In genomic region chr11:72039108-72039850, GRCh38 we compare ENCODE assay signal across 9 cellular contexts. TPM values are rescaled to one million over a fixed set of nuclear protein-coding genes. Genes with fewer than 3 reads are reported as not detected.
DNase-seq lines count a peak whose midpoint lies in the region; ATAC-seq, FAIRE-seq and TF ChIP-seq lines count a peak whose summit lies in the region.
"Had no signal": no experiment of that assay in that cellular context is flagged by ENCODE, and none has a peak within 500 bp of the region (broad histone marks: within the 10 kb centered on the region; RNA-seq: fewer than 3 reads in every experiment).

No MANE protein-coding gene starts in this region.

- H4K20me1 ChIP-seq in OCI-LY1 (ENCODE audit: insufficient read depth, low read length): no peaks in the 10 kb centered on the region

- no peaks in the 10 kb centered on the region for H3F3A ChIP-seq in OCI-LY1 (ENCODE audit: insufficient read depth, low read length)

- H3K27ac Mint-ChIP-seq in CD4-positive, CD25-positive, alpha-beta regulatory T cell: no peak overlapping the region
- H3K27ac Mint-ChIP-seq in natural killer cell treated with Interleukin-12 subunit alpha and Interleukin-12 subunit beta and Interleukin-15 and Interleukin-18, amount 100 ng/mL, for 72 hours: no peak overlapping the region
- H3K27ac Mint-ChIP-seq: activated naive CD8-positive, alpha-beta T cell treated with anti-CD3 and anti-CD28 coated beads, Interleukin-2, amount 10 ng/mL, durations not matched to agents 7 days and 5 days had no signal

- peaks cover 11% of the 10 kb centered on the region for H3K36me3 Mint-ChIP-seq in CD4-positive, CD25-positive, alpha-beta regulatory T cell
- no peaks in the 10 kb centered on the region for H3K36me3 Mint-ChIP-seq in natural killer cell treated with Interleukin-12 subunit alpha and Interleukin-12 subunit beta and Interleukin-15 and Interleukin-18, amount 100 ng/mL, for 72 hours

- H3K36me3 ChIP-seq in CD4-positive, CD25-positive, alpha-beta regulatory T cell (ENCODE audit: control insufficient read depth, insufficient read depth, low read length): peaks cover 9% of the 10 kb centered on the region
- H3K36me3 ChIP-seq in OCI-LY1 (ENCODE audit: insufficient read depth, low read length) (peaks cover 21% of the 10 kb centered on the region; the same call in 1 of the 2 replicates), pancreas (peaks cover 4 to 6% (median 5%) of the 10 kb centered on the region in 3 donors)

- peaks cover 21 to 57% (median 43%) of the 10 kb centered on the region in 4 donors for H3K4me1 Mint-ChIP-seq in CD4-positive, CD25-positive, alpha-beta regulatory T cell
- peaks cover 10 to 44% of the 10 kb centered on the region in 2 donors for H3K4me1 Mint-ChIP-seq in natural killer cell treated with Interleukin-12 subunit alpha and Interleukin-12 subunit beta and Interleukin-15 and Interleukin-18, amount 100 ng/mL, for 72 hours (ENCODE audit: low read depth in 2 of 2)

- no peak overlapping the region for H2AFZ ChIP-seq in OCI-LY1 (ENCODE audit: low read length)

- H3K27me3 ChIP-seq in CD4-positive, CD25-positive, alpha-beta regulatory T cell (ENCODE audit: control insufficient read depth, insufficient read depth, low read length): no peaks in the 10 kb centered on the region
- no peaks in the 10 kb centered on the region for H3K27me3 ChIP-seq in OCI-LY1 (ENCODE audit: insufficient read depth, low read length)
- no peaks in the 10 kb centered on the region for H3K27me3 ChIP-seq in pancreas

- H3K9me3 ChIP-seq in CD4-positive, CD25-positive, alpha-beta regulatory T cell (ENCODE audit: control insufficient read depth in 2 of 2, low read length in 2 of 2): no peaks in the 10 kb centered on the region
- no peaks in the 10 kb centered on the region for H3K9me3 ChIP-seq in OCI-LY1 (ENCODE audit: low read length)
- H3K9me3 ChIP-seq in pancreas: no peaks in the 10 kb centered on the region

- no peaks in the 10 kb centered on the region for H3K9me3 Mint-ChIP-seq in CD4-positive, CD25-positive, alpha-beta regulatory T cell
- no peaks in the 10 kb centered on the region for H3K9me3 Mint-ChIP-seq in natural killer cell treated with Interleukin-12 subunit alpha and Interleukin-12 subunit beta and Interleukin-15 and Interleukin-18, amount 100 ng/mL, for 72 hours
- H3K9me3 Mint-ChIP-seq: activated naive CD8-positive, alpha-beta T cell treated with anti-CD3 and anti-CD28 coated beads, Interleukin-2, amount 10 ng/mL, durations not matched to agents 7 days and 5 days had no signal

- 7 to 10% methylated on average over 5 of the region's 5 CpGs for WGBS in pancreas, 2 donors

- DNase-seq in CD4-positive, CD25-positive, alpha-beta regulatory T cell: peak in 1 of 3 donors; percentile 35
- DNase-seq in fibroblast of gingiva (ENCODE audit: low read depth) (peak; percentile 79), pancreas (peak in 5 of 6 donors; percentile 57 to 72 (median 63)), NCI-H526 treated with DMSO at 0.1 percent for 48 hours (lab: John Stamatoyannopoulos, UW) (no peak)
- no peak for DNase-seq in natural killer cell treated with Interleukin-12 subunit alpha and Interleukin-12 subunit beta and Interleukin-15 and Interleukin-18, amount 100 ng/mL, for 72 hours (ENCODE audit: low spot score)
- DNase-seq in stimulated activated CD4-positive, alpha-beta T cell treated with anti-CD3 and anti-CD28 coated beads, Interleukin-12 subunit alpha, Interleukin-12 subunit beta, amount 100 ng/mL, for 4 hours: no peak
- DNase-seq: activated naive CD8-positive, alpha-beta T cell treated with anti-CD3 and anti-CD28 coated beads, Interleukin-2, amount 10 ng/mL, durations not matched to agents 7 days and 5 days had no signal

- no peak overlapping the region for H3K4me3 Mint-ChIP-seq in CD4-positive, CD25-positive, alpha-beta regulatory T cell
- no peak overlapping the region for H3K4me3 Mint-ChIP-seq in natural killer cell treated with Interleukin-12 subunit alpha and Interleukin-12 subunit beta and Interleukin-15 and Interleukin-18, amount 100 ng/mL, for 72 hours
- H3K4me3 Mint-ChIP-seq: activated naive CD8-positive, alpha-beta T cell treated with anti-CD3 and anti-CD28 coated beads, Interleukin-2, amount 10 ng/mL, durations not matched to agents 7 days and 5 days had no signal

- H3K27ac ChIP-seq in CD4-positive, CD25-positive, alpha-beta regulatory T cell (ENCODE audit: insufficient read depth, low read length, poor library complexity, severe bottlenecking): peak overlapping the region; percentile 94
- H3K27ac ChIP-seq in OCI-LY1 (ENCODE audit: low read depth, low read length, poor library complexity, severe bottlenecking) (peak overlapping the region; percentile 92), pancreas (peak overlapping the region; percentile 39 to 98 (median 76))

- peak overlapping the region; percentile 90 for H3K4me3 ChIP-seq in CD4-positive, CD25-positive, alpha-beta regulatory T cell (ENCODE audit: low read depth, low read length)
- peak overlapping the region; percentile 65 for H3K4me3 ChIP-seq in OCI-LY1 (ENCODE audit: low read depth, low read length, poor library complexity, severe bottlenecking)
- H3K4me3 ChIP-seq in pancreas: peak overlapping the region; percentile 15 to 55 (median 40)

- H3K9ac ChIP-seq in OCI-LY1 (ENCODE audit: low read length): peak overlapping the region; percentile 75

- peaks cover 38% of the 10 kb centered on the region for H3K79me2 ChIP-seq in OCI-LY1 (ENCODE audit: insufficient read depth, low read length)

- intact Hi-C loops in pancreas (cut with DNase I): loop anchor here in 1 of 3 donors (5.0 kb wide), 1 partner anchor 48 kb away; no protein-coding TSS in a partner anchor

- TF ChIP-seq CTCF in OCI-LY1 (IDR thresholded peaks at IDR 0.05; ENCODE audit: low read length) (no peak), pancreas (IDR thresholded peaks at IDR 0.05) (no peak)

- H3K4me1 ChIP-seq in CD4-positive, CD25-positive, alpha-beta regulatory T cell (ENCODE audit: control insufficient read depth, insufficient read depth, low read length, poor library complexity, severe bottlenecking): peaks cover 73% of the 10 kb centered on the region
- peaks cover 77% of the 10 kb centered on the region for H3K4me1 ChIP-seq in OCI-LY1 (ENCODE audit: insufficient read depth, low read length, severe bottlenecking)
- peaks cover 34 to 39% (median 37%) of the 10 kb centered on the region in 3 donors for H3K4me1 ChIP-seq in pancreas

- no peaks in the 10 kb centered on the region for H3K27me3 Mint-ChIP-seq in CD4-positive, CD25-positive, alpha-beta regulatory T cell
- no peaks in the 10 kb centered on the region for H3K27me3 Mint-ChIP-seq in natural killer cell treated with Interleukin-12 subunit alpha and Interleukin-12 subunit beta and Interleukin-15 and Interleukin-18, amount 100 ng/mL, for 72 hours
- H3K27me3 Mint-ChIP-seq: activated naive CD8-positive, alpha-beta T cell treated with anti-CD3 and anti-CD28 coated beads, Interleukin-2, amount 10 ng/mL, durations not matched to agents 7 days and 5 days had no signal

- H3K4me2 ChIP-seq in OCI-LY1 (ENCODE audit: low read length): peak overlapping the region; percentile 76

- no peaks in the 10 kb centered on the region for H3K9me2 ChIP-seq in OCI-LY1 (ENCODE audit: low read depth, low read length)

- FAIRE-seq in pancreas (lab: Jason Lieb, UNC): no peak

- no peak for ATAC-seq in CD4-positive, CD25-positive, alpha-beta regulatory T cell (ENCODE audit: low read depth in 2 of 2)
- peak; percentile 6 to 46 (median 28) for ATAC-seq in pancreas
- no peak for ATAC-seq in natural killer cell treated with Interleukin-12 subunit alpha and Interleukin-12 subunit beta and Interleukin-15 and Interleukin-18, amount 100 ng/mL, for 72 hours
- ATAC-seq in GM18867 (IDR thresholded peaks at IDR 0.05; ENCODE audit: unreplicated experiment): no peak

RNA-seq across cellular contexts. Expression of gene IL18BP, which starts 40.6 kb away (rescaled TPM):
- total RNA-seq in CD4-positive, CD25-positive, alpha-beta regulatory T cell: 22.8 TPM
- 10 to 100 TPM; 10.4 to 19.1 (median 12.5) TPM for polyA plus RNA-seq in CD4-positive, CD25-positive, alpha-beta regulatory T cell
- total RNA-seq in pancreas: 1 to 10 TPM; 2.3 to 5.2 (median 3.4) TPM
- polyA plus RNA-seq in pancreas: 1 to 10 TPM; 6.5 to 7.8 TPM
- total RNA-seq in natural killer cell treated with Interleukin-12 subunit alpha and Interleukin-12 subunit beta and Interleukin-15 and Interleukin-18, amount 100 ng/mL, for 72 hours: 10 to 100 TPM; 16.5 to 20.6 TPM

RNA-seq across cellular contexts. Expression of gene NUMA1, which starts 41.1 kb away (rescaled TPM):
- 272 TPM for total RNA-seq in CD4-positive, CD25-positive, alpha-beta regulatory T cell
- polyA plus RNA-seq in CD4-positive, CD25-positive, alpha-beta regulatory T cell: 10 to 100 TPM; 14.0 to 27.2 (median 20.5) TPM
- 100 to 1,000 TPM in 1 of 6 donors, 10 to 100 TPM in 5; 68.8 to 138 (median 96.9) TPM for total RNA-seq in pancreas
- 100 to 1,000 TPM; 185 to 216 TPM for polyA plus RNA-seq in pancreas
- 100 to 1,000 TPM; 181 to 216 TPM for total RNA-seq in natural killer cell treated with Interleukin-12 subunit alpha and Interleukin-12 subunit beta and Interleukin-15 and Interleukin-18, amount 100 ng/mL, for 72 hours

RNA-seq across cellular contexts. Expression of gene LRRC51, which starts 41.4 kb away (rescaled TPM):
- total RNA-seq in CD4-positive, CD25-positive, alpha-beta regulatory T cell: 1.5 TPM
- 1 to 10 TPM; 2.8 to 9.4 (median 6.3) TPM for polyA plus RNA-seq in CD4-positive, CD25-positive, alpha-beta regulatory T cell
- total RNA-seq in pancreas: 1 to 10 TPM; 3.2 to 8.3 (median 4.9) TPM
- polyA plus RNA-seq in pancreas: 1 to 10 TPM; 2.9 to 9.4 TPM
- total RNA-seq in natural killer cell treated with Interleukin-12 subunit alpha and Interleukin-12 subunit beta and Interleukin-15 and Interleukin-18, amount 100 ng/mL, for 72 hours: 1 to 10 TPM; 3.5 to 7.2 TPM

Comparison
In these comparisons a context has a peak if more than half of its experiments do, and no peak if none do; other contexts are left out.
1. ATAC-seq: peak in pancreas (4 of 4); none in CD4-positive, CD25-positive, alpha-beta regulatory T cell (0 of 2), natural killer cell treated with Interleukin-12 subunit alpha and Interleukin-12 subunit beta and Interleukin-15 and Interleukin-18, amount 100 ng/mL, for 72 hours (0 of 2) and GM18867 (single experiment).
2. DNase-seq: peak in fibroblast of gingiva (single experiment) and pancreas (5 of 6); none in NCI-H526 treated with DMSO at 0.1 percent for 48 hours (single experiment), natural killer cell treated with Interleukin-12 subunit alpha and Interleukin-12 subunit beta and Interleukin-15 and Interleukin-18, amount 100 ng/mL, for 72 hours (single experiment) and stimulated activated CD4-positive, alpha-beta T cell treated with anti-CD3 and anti-CD28 coated beads, Interleukin-12 subunit alpha, Interleukin-12 subunit beta, amount 100 ng/mL, for 4 hours (single experiment).
3. Peak in every context shown above with its lines, with median percentiles within 50 percentile points of each other: H3K27ac ChIP-seq and H3K4me3 ChIP-seq.